ENCODE assay signal across 14 cellular contexts in the genomic region with DNA sequence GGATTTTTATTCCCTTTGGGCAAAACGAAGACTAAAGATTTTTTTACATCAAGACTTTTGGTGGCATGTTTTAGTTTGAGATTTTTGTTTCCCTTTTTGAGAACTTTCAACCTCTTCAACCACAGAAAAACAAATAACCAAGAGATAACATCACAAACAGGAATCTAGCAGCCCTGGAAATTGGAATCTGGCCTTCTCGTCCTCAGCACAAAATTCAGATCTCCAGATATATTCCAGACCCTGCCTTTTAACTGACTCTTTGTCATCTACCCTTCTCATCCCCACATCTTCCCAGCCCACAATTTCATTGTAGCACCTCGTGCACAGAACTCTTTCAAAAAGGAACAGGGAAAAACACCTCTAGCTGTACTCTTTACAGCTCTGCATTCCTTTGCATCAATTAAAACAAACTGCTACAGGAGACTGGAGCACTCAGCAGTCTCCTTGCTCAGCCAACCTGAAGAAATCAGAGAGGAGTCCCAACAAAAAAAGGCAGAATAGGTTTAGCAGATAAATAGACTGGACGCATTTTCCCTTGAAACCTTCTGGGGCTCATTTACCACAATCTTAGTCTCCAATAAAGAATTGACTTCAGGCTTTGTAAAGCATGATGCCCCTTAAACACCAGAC.
"Had no signal": no experiment of that assay in that cellular context is flagged by ENCODE, and none has a peak within 500 bp of the region (broad histone marks: within the 10 kb centered on the region; RNA-seq: fewer than 3 reads in every experiment).

No MANE protein-coding gene starts in this region.

- ATAC-seq: stimulated activated memory B cell treated with anti-CD40 and anti-IgM and Interleukin-4, amounts not matched to agents 10 μg/mL and 1 μg/mL and 100 μg/mL, for 72 hours had no signal

- H3K36me3 ChIP-seq: breast epithelium, ovary had no signal

- H3K4me1 ChIP-seq: breast epithelium had no signal

- H3K27ac Mint-ChIP-seq: activated B cell treated with CpG ODN at 0.5 μM for 24 hours; activated naive CD8-positive, alpha-beta T cell treated with anti-CD3 and anti-CD28 coated beads, Interleukin-2, amount 10 ng/mL, durations not matched to agents 7 days and 5 days; stimulated activated memory B cell treated with anti-CD40 and anti-IgM and Interleukin-4, amounts not matched to agents 10 μg/mL and 1 μg/mL and 100 μg/mL, for 72 hours had no signal

- H3K4me3 Mint-ChIP-seq: activated B cell treated with CpG ODN at 0.5 μM for 24 hours; activated naive CD8-positive, alpha-beta T cell treated with anti-CD3 and anti-CD28 coated beads, Interleukin-2, amount 10 ng/mL, durations not matched to agents 7 days and 5 days; stimulated activated memory B cell treated with anti-CD40 and anti-IgM and Interleukin-4, amounts not matched to agents 10 μg/mL and 1 μg/mL and 100 μg/mL, for 72 hours had no signal

- H3K27me3 Mint-ChIP-seq: activated B cell treated with CpG ODN at 0.5 μM for 24 hours; activated naive CD8-positive, alpha-beta T cell treated with anti-CD3 and anti-CD28 coated beads, Interleukin-2, amount 10 ng/mL, durations not matched to agents 7 days and 5 days; stimulated activated memory B cell treated with anti-CD40 and anti-IgM and Interleukin-4, amounts not matched to agents 10 μg/mL and 1 μg/mL and 100 μg/mL, for 72 hours had no signal

- H3K4me1 Mint-ChIP-seq: activated naive CD8-positive, alpha-beta T cell treated with anti-CD3 and anti-CD28 coated beads, Interleukin-2, amount 10 ng/mL, durations not matched to agents 7 days and 5 days had no signal

- H3K27me3 ChIP-seq: breast epithelium, ovary had no signal

- H3K9me3 ChIP-seq: breast epithelium, ovary had no signal

- H3K4me3 ChIP-seq: breast epithelium, ovary had no signal

- H3K36me3 Mint-ChIP-seq: activated naive CD8-positive, alpha-beta T cell treated with anti-CD3 and anti-CD28 coated beads, Interleukin-2, amount 10 ng/mL, durations not matched to agents 7 days and 5 days; stimulated activated memory B cell treated with anti-CD40 and anti-IgM and Interleukin-4, amounts not matched to agents 10 μg/mL and 1 μg/mL and 100 μg/mL, for 72 hours had no signal

- H3K27ac ChIP-seq: breast epithelium, ovary had no signal

- DNase-seq: activated B cell treated with CpG ODN at 0.5 μM for 24 hours; activated CD4-positive, alpha-beta T cell treated with anti-CD3 and anti-CD28 coated beads, Interleukin-2, amount 50 U/mL, for 1 hour; activated CD8-positive, alpha-beta memory T cell treated with anti-CD3 and anti-CD28 coated beads for 24 hours; activated gamma-delta T cell treated with Interleukin-2 at 50 U/mL for 16 hours; activated naive CD8-positive, alpha-beta T cell treated with anti-CD3 and anti-CD28 coated beads, Interleukin-2, amount 10 ng/mL, durations not matched to agents 7 days and 5 days; anterior cingulate cortex; cerebellar nuclear complex; effector memory CD4-positive, alpha-beta T cell; foreskin fibroblast; kidney glomerular epithelial cell; ovary; T-helper 2 cell had no signal
